In the genomic region with DNA sequence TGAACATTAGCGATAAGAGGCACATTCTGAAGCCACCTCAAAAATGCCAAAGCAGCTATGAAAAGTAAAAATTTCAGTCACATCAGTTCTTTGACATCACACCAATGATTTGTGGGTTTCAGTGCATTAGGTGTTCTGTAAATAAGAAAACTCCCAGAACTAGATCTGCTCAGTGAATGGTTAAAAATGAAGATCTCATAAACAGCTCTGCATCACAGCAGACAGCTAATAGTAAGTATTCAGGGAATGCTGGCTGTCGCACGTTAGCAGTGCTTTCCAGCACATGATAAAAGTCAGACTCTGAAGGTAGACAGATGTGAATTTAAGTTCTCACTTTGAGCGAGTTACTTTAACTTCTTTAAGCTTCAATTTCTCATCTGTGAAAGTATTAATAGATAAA, we compare ENCODE assay signal across 20 cellular contexts.
DNase-seq lines count a peak whose midpoint lies in the region; ATAC-seq and TF ChIP-seq lines count a peak whose summit lies in the region.
"Had no signal": no experiment of that assay in that cellular context is flagged by ENCODE, and none has a peak within 500 bp of the region (broad histone marks: within the 10 kb centered on the region; RNA-seq: fewer than 3 reads in every experiment).

No MANE protein-coding gene starts in this region.

- H3K9me3 ChIP-seq in mesenchymal stem cell (ENCODE audit: control insufficient read depth, low read length), result no peaks in the 10 kb centered on the region
- H3K9me3 ChIP-seq: BLaER1, body of pancreas, left ventricle myocardium inferior, ovary had no signal

- H2AFZ ChIP-seq in mesenchymal stem cell (ENCODE audit: low read depth, low read length), result no peak overlapping the region
- H2AFZ ChIP-seq: GM23338 had no signal

- peaks cover 36% of the 10 kb centered on the region for H3K4me1 Mint-ChIP-seq in HFFc6 (ENCODE audit: low read depth)
- H3K4me1 Mint-ChIP-seq: GM23338, T-cell had no signal

- no peak overlapping the region for H2BK5ac ChIP-seq in mesenchymal stem cell (ENCODE audit: low read depth, low read length, poor library complexity, severe bottlenecking)

- no peak for ATAC-seq in left lobe of liver
- ATAC-seq: body of pancreas, GM23338, T-cell had no signal

- H3K27me3 ChIP-seq in mesenchymal stem cell (ENCODE audit: control insufficient read depth in 1 of 2, insufficient read depth in 1 of 2, low read length in 2 of 2), result no peaks in the 10 kb centered on the region
- H3K27me3 ChIP-seq: BLaER1, body of pancreas, ovary had no signal

- no peaks in the 10 kb centered on the region for H3K79me1 ChIP-seq in mesenchymal stem cell (replicated peaks; ENCODE audit: low read length, poor library complexity, severe bottlenecking)

- H2BK15ac ChIP-seq in mesenchymal stem cell (ENCODE audit: low read depth, poor library complexity, severe bottlenecking), result no peak overlapping the region

- H3K27ac ChIP-seq in mesenchymal stem cell (ENCODE audit: low read length, poor library complexity, severe bottlenecking), result no peak overlapping the region
- H3K27ac ChIP-seq: BLaER1, body of pancreas, left ventricle myocardium inferior, ovary had no signal

- H4K8ac ChIP-seq in mesenchymal stem cell (ENCODE audit: low read length), result no peak overlapping the region

- peak overlapping the region; percentile 95 for H3K27ac Mint-ChIP-seq in HFFc6
- H3K27ac Mint-ChIP-seq: dendritic cell treated with granulocyte-macrophage colony-stimulating factor and Interleukin-4, amounts not matched to agents 40 ng/mL and 50 ng/mL, for 4 days; GM23338; T-cell had no signal

- H3K23ac ChIP-seq in mesenchymal stem cell (ENCODE audit: low read length in 2 of 2), result no peak overlapping the region

- DNase-seq in AG10803 (ENCODE audit: low read depth) (peak; percentile 76), HFFc6 (peak; percentile 8), astrocyte of the spinal cord (ENCODE audit: low read depth, low spot score) (peak; percentile 46), mesenchymal stem cell (peak; percentile 19), G401 (ENCODE audit: low spot score) (no peak), HuH-7 (ENCODE audit: low spot score) (no peak), NCI-H748 (lab: John Stamatoyannopoulos, UW; ENCODE audit: unreplicated experiment) (no peak), left lobe of liver (ENCODE audit: low spot score) (no peak)
- DNase-seq: body of pancreas; left ventricle myocardium inferior; MV-4-11; NCI-H2029; NCI-H524 treated with DMSO at 0.1 percent for 48 hours; ovary; Right ventricle myocardium superior; stimulated activated CD4-positive, alpha-beta T cell treated with anti-CD3 and anti-CD28 coated beads, Interleukin-4, amount 100 ng/mL, for 24 hours; T-cell had no signal

- H3K27me3 Mint-ChIP-seq in HFFc6 (ENCODE audit: insufficient read depth), result peaks cover 5% of the 10 kb centered on the region
- H3K27me3 Mint-ChIP-seq: dendritic cell treated with granulocyte-macrophage colony-stimulating factor and Interleukin-4, amounts not matched to agents 40 ng/mL and 50 ng/mL, for 4 days had no signal

- H3K36me3 Mint-ChIP-seq in HFFc6 (ENCODE audit: low read depth), result peaks cover 26% of the 10 kb centered on the region
- H3K36me3 Mint-ChIP-seq: T-cell had no signal

- peaks cover 0 to 41% of the 10 kb centered on the region in 2 experiments for H3K36me3 ChIP-seq in mesenchymal stem cell (ENCODE audit: control insufficient read depth in 1 of 2, insufficient read depth in 2 of 2, low read depth in 1 of 2, low read length in 2 of 2)
- H3K36me3 ChIP-seq: BLaER1, left ventricle myocardium inferior, ovary had no signal

- TF ChIP-seq CTCF in AG10803 (conservative IDR thresholded peaks at IDR 0.05; ENCODE audit: low read length) (no peak), HFFc6 (IDR thresholded peaks at IDR 0.05) (no peak), astrocyte of the spinal cord (IDR thresholded peaks at IDR 0.05; ENCODE audit: low read depth, low read length) (no peak)

- H3K4me3 Mint-ChIP-seq in HFFc6, result peak overlapping the region; percentile 80
- H3K4me3 Mint-ChIP-seq: dendritic cell treated with granulocyte-macrophage colony-stimulating factor and Interleukin-4, amounts not matched to agents 40 ng/mL and 50 ng/mL, for 4 days; GM23338; T-cell had no signal

- no peak overlapping the region for H3K4ac ChIP-seq in mesenchymal stem cell (ENCODE audit: low read depth in 1 of 2, low read length in 2 of 2)

- in situ Hi-C loops in astrocyte of the spinal cord (cut with HindIII; ENCODE audit: low sequenced_read_pairs), result no loop called here
- in situ Hi-C loops in G401 (cut with HindIII; ENCODE audit: low sequenced_read_pairs), result no loop called here

- H2BK12ac ChIP-seq in mesenchymal stem cell (ENCODE audit: low read length in 2 of 2), result no peak overlapping the region

- 86% methylated on average over 1 of the region's 4 CpGs for WGBS in mesenchymal stem cell

- no peak overlapping the region for H3K18ac ChIP-seq in mesenchymal stem cell (ENCODE audit: low read depth in 1 of 2, low read length in 2 of 2)

- no peaks in the 10 kb centered on the region for H3K4me1 ChIP-seq in mesenchymal stem cell (ENCODE audit: control insufficient read depth, insufficient read depth, low read depth, low read length)
- H3K4me1 ChIP-seq: BLaER1, body of pancreas, left ventricle myocardium inferior had no signal

- H4K91ac ChIP-seq in mesenchymal stem cell (ENCODE audit: low read length), result no peak overlapping the region

- H3K4me2 ChIP-seq in mesenchymal stem cell (ENCODE audit: low read length, poor library complexity, severe bottlenecking), result no peak overlapping the region
- H3K4me2 ChIP-seq: BLaER1, GM23338 had no signal

- H2BK120ac ChIP-seq in mesenchymal stem cell (ENCODE audit: low read depth, low read length), result no peak overlapping the region

- no peak overlapping the region for H3K14ac ChIP-seq in mesenchymal stem cell (ENCODE audit: low read length in 2 of 2)

- H2AK5ac ChIP-seq in mesenchymal stem cell (ENCODE audit: low read length, severe bottlenecking), result no peak overlapping the region

- no peaks in the 10 kb centered on the region for H3K9me3 Mint-ChIP-seq in HFFc6
- H3K9me3 Mint-ChIP-seq: GM23338, T-cell had no signal

- H3K9ac ChIP-seq in mesenchymal stem cell (ENCODE audit: low read length), result peak overlapping the region; percentile 72
- H3K9ac ChIP-seq: BLaER1 had no signal

- H3K4me3 ChIP-seq in AG10803 (ENCODE audit: low read length), result no peak overlapping the region
- H3K4me3 ChIP-seq in astrocyte of the spinal cord (ENCODE audit: low read depth, low read length), result no peak overlapping the region
- no peak overlapping the region for H3K4me3 ChIP-seq in mesenchymal stem cell (ENCODE audit: insufficient read depth in 1 of 2, low read depth in 1 of 2, low read length in 2 of 2)
- H3K4me3 ChIP-seq: BLaER1, body of pancreas, GM23338, left ventricle myocardium inferior, ovary had no signal

Comparison
In these comparisons a context has a peak if more than half of its experiments do, and no peak if none do; other contexts are left out.
1. DNase-seq: peak in AG10803 (single experiment), HFFc6 (single experiment), astrocyte of the spinal cord (single experiment) and mesenchymal stem cell (single experiment); none in G401 (single experiment), HuH-7 (single experiment), NCI-H748 (single experiment) and left lobe of liver (single experiment).